In the genomic region with DNA sequence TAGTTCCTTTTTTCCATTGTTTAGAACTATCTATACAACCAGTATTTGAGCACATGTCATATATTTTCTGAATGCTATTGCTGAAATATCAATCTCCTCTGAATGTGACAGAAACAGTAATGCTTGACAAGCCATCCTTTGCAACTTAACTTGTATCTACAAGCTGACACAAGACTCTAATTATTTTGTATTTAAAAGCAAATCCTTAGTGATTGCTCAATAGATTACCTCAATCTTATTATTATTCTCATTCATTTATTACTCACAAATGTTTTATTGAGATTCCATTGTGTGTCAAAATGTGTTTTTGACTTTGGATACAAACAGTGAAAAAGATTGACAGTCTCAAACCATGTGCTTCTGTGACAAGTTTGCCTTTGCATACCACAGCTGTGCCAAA, we compare ENCODE assay signal across 20 cellular contexts.
"Had no signal": no experiment of that assay in that cellular context is flagged by ENCODE, and none has a peak within 500 bp of the region (broad histone marks: within the 10 kb centered on the region; RNA-seq: fewer than 3 reads in every experiment).

No MANE protein-coding gene starts in this region.

- H3K4me1 ChIP-seq: SJSA1 had no signal

- H3K4me3 ChIP-seq: SJSA1, SK-N-MC had no signal

- H3K27ac ChIP-seq: HL-60, SJSA1, SK-N-MC had no signal

- DNase-seq: Karpas-422, KG1, MM.1S, NCI-H1092 treated with DMSO at 0.1 percent for 48 hours, NCI-H1436, NCI-H187, NCI-H2029, NCI-H2081 treated with DMSO at 0.1 percent for 48 hours, NCI-H2171, NCI-H226, NCI-H524 treated with DMSO at 0.1 percent for 48 hours, NCI-H69, NCI-H774, Right ventricle myocardium superior, RPMI8226, SIG-M5, SW 1271 had no signal

- H3K9me3 ChIP-seq: SJSA1 had no signal

- H3K36me3 ChIP-seq: SJSA1 had no signal

- H3K27me3 ChIP-seq: SJSA1 had no signal
